14 cellular contexts compared by ENCODE assay signal in genomic region chr12:321606-322326, GRCh38. TPM values are rescaled to one million over a fixed set of nuclear protein-coding genes. Genes with fewer than 3 reads are reported as not detected.
DNase-seq lines count a peak whose midpoint lies in the region; ATAC-seq and TF ChIP-seq lines count a peak whose summit lies in the region.
"Had no signal": no experiment of that assay in that cellular context is flagged by ENCODE, and none has a peak within 500 bp of the region (broad histone marks: within the 10 kb centered on the region; RNA-seq: fewer than 3 reads in every experiment).

No MANE protein-coding gene starts in this region.

- H3K9me3 Mint-ChIP-seq in activated naive CD4-positive, alpha-beta T cell treated with anti-CD3 and anti-CD28 coated beads for 36 hours: no peaks in the 10 kb centered on the region
- H3K9me3 Mint-ChIP-seq in activated naive CD4-positive, alpha-beta T cell treated with anti-CD3 and anti-CD28 coated beads, Interleukin-2, amount 50 U/mL, for 72 hours: no peaks in the 10 kb centered on the region
- H3K9me3 Mint-ChIP-seq in endodermal cell: no peaks in the 10 kb centered on the region
- H3K9me3 Mint-ChIP-seq in stimulated activated effector memory CD8-positive, alpha-beta T cell treated with anti-CD3 and anti-CD28 coated beads, Interleukin-12 subunit alpha, Interleukin-12 subunit beta, amount 100 ng/mL, for 72 hours: no peaks in the 10 kb centered on the region
- H3K9me3 Mint-ChIP-seq: activated naive CD8-positive, alpha-beta T cell treated with anti-CD3 and anti-CD28 coated beads, Interleukin-2, amount 10 ng/mL, durations not matched to agents 7 days and 5 days; CD4-positive, alpha-beta memory T cell had no signal

- intact Hi-C loops in activated naive CD4-positive, alpha-beta T cell treated with anti-CD3 and anti-CD28 coated beads for 36 hours (cut with micrococcal nuclease): no loop called here

- peaks cover 6% of the 10 kb centered on the region for H3K4me1 Mint-ChIP-seq in activated naive CD4-positive, alpha-beta T cell treated with anti-CD3 and anti-CD28 coated beads for 36 hours (ENCODE audit: low read depth)
- no peaks in the 10 kb centered on the region for H3K4me1 Mint-ChIP-seq in endodermal cell
- H3K4me1 Mint-ChIP-seq in stimulated activated effector memory CD8-positive, alpha-beta T cell treated with anti-CD3 and anti-CD28 coated beads, Interleukin-12 subunit alpha, Interleukin-12 subunit beta, amount 100 ng/mL, for 72 hours: peaks cover 25% of the 10 kb centered on the region

- no peaks in the 10 kb centered on the region for H3K9me3 ChIP-seq in endodermal cell (ENCODE audit: control insufficient read depth, low read length)

- no peak overlapping the region for H3K4me3 ChIP-seq in endodermal cell (ENCODE audit: low read length)

- no peaks in the 10 kb centered on the region for H3K27me3 ChIP-seq in endodermal cell (ENCODE audit: control insufficient read depth, insufficient read depth, low read length, poor library complexity, severe bottlenecking)

- peak; percentile 69 for TF ChIP-seq CTCF in endodermal cell (conservative IDR thresholded peaks at IDR 0.05)

- peaks cover 43% of the 10 kb centered on the region for H3K36me3 Mint-ChIP-seq in activated naive CD4-positive, alpha-beta T cell treated with anti-CD3 and anti-CD28 coated beads for 36 hours (ENCODE audit: low read depth)
- H3K36me3 Mint-ChIP-seq in activated naive CD4-positive, alpha-beta T cell treated with anti-CD3 and anti-CD28 coated beads, Interleukin-2, amount 50 U/mL, for 72 hours: peaks cover 26 to 38% of the 10 kb centered on the region in 2 donors
- peaks cover 82% of the 10 kb centered on the region for H3K36me3 Mint-ChIP-seq in endodermal cell (ENCODE audit: low read depth)
- H3K36me3 Mint-ChIP-seq in stimulated activated effector memory CD8-positive, alpha-beta T cell treated with anti-CD3 and anti-CD28 coated beads, Interleukin-12 subunit alpha, Interleukin-12 subunit beta, amount 100 ng/mL, for 72 hours: peaks cover 100% of the 10 kb centered on the region

- 84 to 88% methylated on average over 1 of the region's 1 CpG for WGBS in endodermal cell (ENCODE audit: insufficient coverage in 1 of 2, insufficient read length in 1 of 2), 2 experiments

- DNase-seq in activated naive CD4-positive, alpha-beta T cell treated with anti-CD3 and anti-CD28 coated beads for 36 hours: peak; percentile 27
- DNase-seq in activated naive CD4-positive, alpha-beta T cell treated with anti-CD3 and anti-CD28 coated beads, Interleukin-2, amount 50 U/mL, for 72 hours (ENCODE audit: low spot score in 2 of 2): no peak
- DNase-seq in NCI-H774 (lab: John Stamatoyannopoulos, UW) (peak; percentile 9), endodermal cell (no peak)
- DNase-seq in stimulated activated effector memory CD8-positive, alpha-beta T cell treated with anti-CD3 and anti-CD28 coated beads, Interleukin-12 subunit alpha, Interleukin-12 subunit beta, amount 100 ng/mL, for 72 hours (ENCODE audit: low spot score in 2 of 2): peak in 1 of 2 donors; percentile 35
- DNase-seq: activated naive CD8-positive, alpha-beta T cell treated with anti-CD3 and anti-CD28 coated beads, Interleukin-2, amount 10 ng/mL, durations not matched to agents 7 days and 5 days; CD4-positive, alpha-beta memory T cell; MV-4-11; stimulated activated CD8-positive, alpha-beta memory T cell treated with anti-CD3 and anti-CD28 coated beads, Interleukin-4, amount 100 ng/mL, for 48 hours; T-helper 17 cell had no signal

- no peak overlapping the region for H3K9ac ChIP-seq in endodermal cell (ENCODE audit: extremely low read depth, low read length, poor library complexity, severe bottlenecking)

- H3K4me3 Mint-ChIP-seq in activated naive CD4-positive, alpha-beta T cell treated with anti-CD3 and anti-CD28 coated beads for 36 hours: no peak overlapping the region
- no peak overlapping the region for H3K4me3 Mint-ChIP-seq in endodermal cell
- H3K4me3 Mint-ChIP-seq in stimulated activated effector memory CD8-positive, alpha-beta T cell treated with anti-CD3 and anti-CD28 coated beads, Interleukin-12 subunit alpha, Interleukin-12 subunit beta, amount 100 ng/mL, for 72 hours: no peak overlapping the region
- H3K4me3 Mint-ChIP-seq: activated naive CD8-positive, alpha-beta T cell treated with anti-CD3 and anti-CD28 coated beads, Interleukin-2, amount 10 ng/mL, durations not matched to agents 7 days and 5 days; CD4-positive, alpha-beta memory T cell; T-helper 17 cell had no signal

- no peak for ATAC-seq in activated naive CD4-positive, alpha-beta T cell treated with anti-CD3 and anti-CD28 coated beads, Interleukin-2, amount 50 U/mL, for 72 hours
- no peak for ATAC-seq in stimulated activated effector memory CD8-positive, alpha-beta T cell treated with anti-CD3 and anti-CD28 coated beads, Interleukin-12 subunit alpha, Interleukin-12 subunit beta, amount 100 ng/mL, for 72 hours
- ATAC-seq in GM21528 (IDR thresholded peaks at IDR 0.05; ENCODE audit: low FRiP score, unreplicated experiment): no peak
- no peak for ATAC-seq in HG02763 (IDR thresholded peaks at IDR 0.05; ENCODE audit: unreplicated experiment)
- no peak for ATAC-seq in HG03520 (IDR thresholded peaks at IDR 0.05; ENCODE audit: unreplicated experiment)
- ATAC-seq: T-helper 17 cell had no signal

- peaks cover 92% of the 10 kb centered on the region for H3K36me3 ChIP-seq in endodermal cell (ENCODE audit: control insufficient read depth, insufficient read depth, low read length)

- no peaks in the 10 kb centered on the region for H3K4me1 ChIP-seq in endodermal cell (ENCODE audit: control insufficient read depth, insufficient read depth, low read length)

- no peak overlapping the region for H3K27ac Mint-ChIP-seq in activated naive CD4-positive, alpha-beta T cell treated with anti-CD3 and anti-CD28 coated beads for 36 hours
- peak overlapping the region in 1 of 2 donors; percentile 52 for H3K27ac Mint-ChIP-seq in activated naive CD4-positive, alpha-beta T cell treated with anti-CD3 and anti-CD28 coated beads, Interleukin-2, amount 50 U/mL, for 72 hours
- H3K27ac Mint-ChIP-seq in endodermal cell: no peak overlapping the region
- peak overlapping the region; percentile 4 for H3K27ac Mint-ChIP-seq in stimulated activated effector memory CD8-positive, alpha-beta T cell treated with anti-CD3 and anti-CD28 coated beads, Interleukin-12 subunit alpha, Interleukin-12 subunit beta, amount 100 ng/mL, for 72 hours
- H3K27ac Mint-ChIP-seq: activated naive CD8-positive, alpha-beta T cell treated with anti-CD3 and anti-CD28 coated beads, Interleukin-2, amount 10 ng/mL, durations not matched to agents 7 days and 5 days; T-helper 17 cell had no signal

- CTCF ChIA-PET in activated naive CD4-positive, alpha-beta T cell treated with anti-CD3 and anti-CD28 coated beads for 36 hours (lab: Charles Lee): interaction anchor here (1.0 kb wide), 1 partner anchor 12 kb away, joined by 3 read pairs; no protein-coding TSS in a partner anchor

- no peak overlapping the region for H3K27ac ChIP-seq in endodermal cell (ENCODE audit: low read depth, low read length)

- H3K27me3 Mint-ChIP-seq in activated naive CD4-positive, alpha-beta T cell treated with anti-CD3 and anti-CD28 coated beads for 36 hours (ENCODE audit: low read depth): no peaks in the 10 kb centered on the region
- no peaks in the 10 kb centered on the region for H3K27me3 Mint-ChIP-seq in endodermal cell (ENCODE audit: insufficient read depth)
- H3K27me3 Mint-ChIP-seq: activated naive CD8-positive, alpha-beta T cell treated with anti-CD3 and anti-CD28 coated beads, Interleukin-2, amount 10 ng/mL, durations not matched to agents 7 days and 5 days; CD4-positive, alpha-beta memory T cell; T-helper 17 cell had no signal

RNA-seq across cellular contexts. Expression of gene SLC6A13, which starts 59.1 kb away (rescaled TPM):
- not detected for total RNA-seq in activated naive CD4-positive, alpha-beta T cell treated with anti-CD3 and anti-CD28 coated beads for 36 hours
- not detected for total RNA-seq in activated naive CD4-positive, alpha-beta T cell treated with anti-CD3 and anti-CD28 coated beads, Interleukin-2, amount 50 U/mL, for 72 hours
- total RNA-seq in endodermal cell: 1 to 10 TPM; 1.1 to 2.4 TPM
- polyA plus RNA-seq in endodermal cell (2013, experiment 1 of 2): not detected
- polyA plus RNA-seq in endodermal cell (2013, experiment 2 of 2): not detected
- total RNA-seq: pulmonary artery endothelial cell had no signal

Comparison
In these comparisons a context has a peak if more than half of its experiments do, and no peak if none do; other contexts are left out.
1. DNase-seq: peak in activated naive CD4-positive, alpha-beta T cell treated with anti-CD3 and anti-CD28 coated beads for 36 hours (single experiment) and NCI-H774 (single experiment); none in activated naive CD4-positive, alpha-beta T cell treated with anti-CD3 and anti-CD28 coated beads, Interleukin-2, amount 50 U/mL, for 72 hours (0 of 2) and endodermal cell (single experiment).